In the genomic region with DNA sequence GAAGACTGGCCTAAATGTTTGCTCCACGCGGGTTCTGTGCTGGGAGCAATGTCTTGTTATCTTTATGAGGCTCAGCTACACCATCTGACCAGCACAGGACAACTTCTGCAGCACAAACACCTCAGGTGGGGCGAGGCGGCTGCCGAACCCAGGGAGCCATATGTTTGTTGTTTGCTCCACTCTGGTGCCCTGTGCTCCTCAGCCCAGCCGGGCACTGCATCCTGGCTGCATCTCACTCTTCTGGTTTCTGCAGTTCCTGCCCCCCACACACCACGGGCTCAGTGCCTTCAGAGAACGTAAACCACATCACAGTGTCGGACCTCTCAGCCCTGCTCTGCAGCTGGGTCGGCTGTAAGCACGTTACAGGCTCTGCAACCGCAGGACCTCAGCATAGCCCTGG, we compare ENCODE assay signal across 15 cellular contexts. TPM values are rescaled to one million over a fixed set of nuclear protein-coding genes. Genes with fewer than 3 reads are reported as not detected.
DNase-seq lines count a peak whose midpoint lies in the region; ATAC-seq and TF ChIP-seq lines count a peak whose summit lies in the region.
"Had no signal": no experiment of that assay in that cellular context is flagged by ENCODE, and none has a peak within 500 bp of the region (broad histone marks: within the 10 kb centered on the region; RNA-seq: fewer than 3 reads in every experiment).

No MANE protein-coding gene starts in this region.

- TF ChIP-seq POLR2A in NB4 (IDR thresholded peaks at IDR 0.05; ENCODE audit: extremely low read depth, insufficient read length), result no peak

- no peak overlapping the region for H3K27ac Mint-ChIP-seq in activated T-helper 17 cell treated with anti-CD3 and anti-CD28 coated beads, Interleukin-2, amount 50 U/mL, for 72 hours
- H3K27ac Mint-ChIP-seq in natural killer cell treated with Interleukin-12 subunit alpha and Interleukin-12 subunit beta and Interleukin-15 and Interleukin-18, amount 100 ng/mL, for 72 hours, result no peak overlapping the region
- H3K27ac Mint-ChIP-seq: activated naive CD4-positive, alpha-beta T cell treated with anti-CD3 and anti-CD28 coated beads, Interleukin-2, amount 50 U/mL, for 24 hours had no signal

- H3K9me3 Mint-ChIP-seq in activated T-helper 17 cell treated with anti-CD3 and anti-CD28 coated beads, Interleukin-2, amount 50 U/mL, for 72 hours, result no peaks in the 10 kb centered on the region
- no peaks in the 10 kb centered on the region for H3K9me3 Mint-ChIP-seq in natural killer cell treated with Interleukin-12 subunit alpha and Interleukin-12 subunit beta and Interleukin-15 and Interleukin-18, amount 100 ng/mL, for 72 hours
- H3K9me3 Mint-ChIP-seq: activated naive CD4-positive, alpha-beta T cell treated with anti-CD3 and anti-CD28 coated beads, Interleukin-2, amount 50 U/mL, for 24 hours had no signal

- no peaks in the 10 kb centered on the region for H3K36me3 Mint-ChIP-seq in activated T-helper 17 cell treated with anti-CD3 and anti-CD28 coated beads, Interleukin-2, amount 50 U/mL, for 72 hours (ENCODE audit: low read depth)
- no peaks in the 10 kb centered on the region for H3K36me3 Mint-ChIP-seq in natural killer cell treated with Interleukin-12 subunit alpha and Interleukin-12 subunit beta and Interleukin-15 and Interleukin-18, amount 100 ng/mL, for 72 hours
- H3K36me3 Mint-ChIP-seq: activated naive CD4-positive, alpha-beta T cell treated with anti-CD3 and anti-CD28 coated beads, Interleukin-2, amount 50 U/mL, for 24 hours had no signal

- peak; percentile 32 for DNase-seq in DMS 273 (lab: John Stamatoyannopoulos, UW; ENCODE audit: unreplicated experiment)
- no peak for DNase-seq in DMS 273 treated with DMSO at 0.1 percent for 48 hours (lab: John Stamatoyannopoulos, UW)
- peak; percentile 51 for DNase-seq in NB4 (ENCODE audit: low read depth)
- no peak for DNase-seq in natural killer cell treated with Interleukin-12 subunit alpha and Interleukin-12 subunit beta and Interleukin-15 and Interleukin-18, amount 100 ng/mL, for 72 hours (ENCODE audit: low spot score)
- DNase-seq in NAMALWA (ENCODE audit: low spot score), result no peak
- DNase-seq: GOT3; NCI-H187 treated with DMSO at 0.1 percent for 48 hours; NCI-H82; Right ventricle myocardium superior; stimulated activated CD4-positive, alpha-beta T cell treated with anti-CD3 and anti-CD28 coated beads, Interleukin-4, amount 100 ng/mL, for 4 hours had no signal

- no peak overlapping the region for H3K4me3 ChIP-seq in NB4 (ENCODE audit: low read depth, low read length)

- no peak overlapping the region for H3K4me3 Mint-ChIP-seq in activated T-helper 17 cell treated with anti-CD3 and anti-CD28 coated beads, Interleukin-2, amount 50 U/mL, for 72 hours
- H3K4me3 Mint-ChIP-seq in natural killer cell treated with Interleukin-12 subunit alpha and Interleukin-12 subunit beta and Interleukin-15 and Interleukin-18, amount 100 ng/mL, for 72 hours, result no peak overlapping the region
- H3K4me3 Mint-ChIP-seq: activated naive CD4-positive, alpha-beta T cell treated with anti-CD3 and anti-CD28 coated beads, Interleukin-2, amount 50 U/mL, for 24 hours had no signal

- no peak for TF ChIP-seq CTCF in NB4 (IDR thresholded peaks at IDR 0.05; ENCODE audit: low read depth, low read length)

- H3K4me1 Mint-ChIP-seq in activated T-helper 17 cell treated with anti-CD3 and anti-CD28 coated beads, Interleukin-2, amount 50 U/mL, for 72 hours, result peaks cover 5% of the 10 kb centered on the region
- H3K4me1 Mint-ChIP-seq in natural killer cell treated with Interleukin-12 subunit alpha and Interleukin-12 subunit beta and Interleukin-15 and Interleukin-18, amount 100 ng/mL, for 72 hours (ENCODE audit: low read depth in 2 of 2), result peaks cover 18 to 21% of the 10 kb centered on the region in 2 donors

- no peaks in the 10 kb centered on the region for H3K27me3 Mint-ChIP-seq in activated T-helper 17 cell treated with anti-CD3 and anti-CD28 coated beads, Interleukin-2, amount 50 U/mL, for 72 hours
- no peaks in the 10 kb centered on the region for H3K27me3 Mint-ChIP-seq in natural killer cell treated with Interleukin-12 subunit alpha and Interleukin-12 subunit beta and Interleukin-15 and Interleukin-18, amount 100 ng/mL, for 72 hours
- H3K27me3 Mint-ChIP-seq: activated naive CD4-positive, alpha-beta T cell treated with anti-CD3 and anti-CD28 coated beads, Interleukin-2, amount 50 U/mL, for 24 hours had no signal

- peak; percentile 44 for ATAC-seq in activated T-helper 17 cell treated with anti-CD3 and anti-CD28 coated beads, Interleukin-2, amount 50 U/mL, for 72 hours (replicated peaks)
- peak; percentile 71 to 82 for ATAC-seq in natural killer cell treated with Interleukin-12 subunit alpha and Interleukin-12 subunit beta and Interleukin-15 and Interleukin-18, amount 100 ng/mL, for 72 hours
- no peak for ATAC-seq in GM19035 (IDR thresholded peaks at IDR 0.05; ENCODE audit: unreplicated experiment)
- no peak for ATAC-seq in GM19452 (IDR thresholded peaks at IDR 0.05; ENCODE audit: unreplicated experiment)

RNA-seq across cellular contexts. Expression of gene MXRA7, which starts 32.4 kb away (rescaled TPM):
- 1 to 10 TPM; 7.3 to 7.4 TPM for total RNA-seq in activated T-helper 17 cell treated with anti-CD3 and anti-CD28 coated beads, Interleukin-2, amount 50 U/mL, for 72 hours
- 10 to 100 TPM; 18.1 to 19.4 TPM for total RNA-seq in natural killer cell treated with Interleukin-12 subunit alpha and Interleukin-12 subunit beta and Interleukin-15 and Interleukin-18, amount 100 ng/mL, for 72 hours

RNA-seq across cellular contexts. Expression of gene ST6GALNAC1, which starts 34.8 kb away (rescaled TPM):
- total RNA-seq in activated T-helper 17 cell treated with anti-CD3 and anti-CD28 coated beads, Interleukin-2, amount 50 U/mL, for 72 hours, result 1 to 10 TPM; 1.4 to 2.5 TPM
- total RNA-seq in natural killer cell treated with Interleukin-12 subunit alpha and Interleukin-12 subunit beta and Interleukin-15 and Interleukin-18, amount 100 ng/mL, for 72 hours, result not detected
- total RNA-seq: kidney epithelial cell had no signal

RNA-seq across cellular contexts. Expression of gene JMJD6, which starts 48.1 kb away (rescaled TPM):
- 100 to 1,000 TPM in 1 of 2 donors, 10 to 100 TPM in 1; 99.1 to 144 TPM for total RNA-seq in activated T-helper 17 cell treated with anti-CD3 and anti-CD28 coated beads, Interleukin-2, amount 50 U/mL, for 72 hours
- 10 to 100 TPM; 74.3 to 97.1 TPM for total RNA-seq in natural killer cell treated with Interleukin-12 subunit alpha and Interleukin-12 subunit beta and Interleukin-15 and Interleukin-18, amount 100 ng/mL, for 72 hours

RNA-seq across cellular contexts. Expression of gene METTL23, which starts 48.3 kb away (rescaled TPM):
- 10 to 100 TPM; 31.6 to 35.7 TPM for total RNA-seq in activated T-helper 17 cell treated with anti-CD3 and anti-CD28 coated beads, Interleukin-2, amount 50 U/mL, for 72 hours
- 10 to 100 TPM; 26.4 to 37.0 TPM for total RNA-seq in natural killer cell treated with Interleukin-12 subunit alpha and Interleukin-12 subunit beta and Interleukin-15 and Interleukin-18, amount 100 ng/mL, for 72 hours

RNA-seq across cellular contexts. Expression of gene SRSF2, which starts 58.8 kb away (rescaled TPM):
- total RNA-seq in activated T-helper 17 cell treated with anti-CD3 and anti-CD28 coated beads, Interleukin-2, amount 50 U/mL, for 72 hours, result 100 to 1,000 TPM; 254 to 438 TPM
- 100 to 1,000 TPM; 373 to 571 TPM for total RNA-seq in natural killer cell treated with Interleukin-12 subunit alpha and Interleukin-12 subunit beta and Interleukin-15 and Interleukin-18, amount 100 ng/mL, for 72 hours

Comparison
In these comparisons a context has a peak if more than half of its experiments do, and no peak if none do; other contexts are left out.
1. DNase-seq: peak in DMS 273 (single experiment) and NB4 (single experiment); none in DMS 273 treated with DMSO at 0.1 percent for 48 hours (single experiment), natural killer cell treated with Interleukin-12 subunit alpha and Interleukin-12 subunit beta and Interleukin-15 and Interleukin-18, amount 100 ng/mL, for 72 hours (single experiment) and NAMALWA (single experiment).
2. ATAC-seq: peak in activated T-helper 17 cell treated with anti-CD3 and anti-CD28 coated beads, Interleukin-2, amount 50 U/mL, for 72 hours (single experiment) and natural killer cell treated with Interleukin-12 subunit alpha and Interleukin-12 subunit beta and Interleukin-15 and Interleukin-18, amount 100 ng/mL, for 72 hours (2 of 2); none in GM19035 (single experiment) and GM19452 (single experiment).